8 cellular contexts compared by ENCODE assay signal in the genomic region with DNA sequence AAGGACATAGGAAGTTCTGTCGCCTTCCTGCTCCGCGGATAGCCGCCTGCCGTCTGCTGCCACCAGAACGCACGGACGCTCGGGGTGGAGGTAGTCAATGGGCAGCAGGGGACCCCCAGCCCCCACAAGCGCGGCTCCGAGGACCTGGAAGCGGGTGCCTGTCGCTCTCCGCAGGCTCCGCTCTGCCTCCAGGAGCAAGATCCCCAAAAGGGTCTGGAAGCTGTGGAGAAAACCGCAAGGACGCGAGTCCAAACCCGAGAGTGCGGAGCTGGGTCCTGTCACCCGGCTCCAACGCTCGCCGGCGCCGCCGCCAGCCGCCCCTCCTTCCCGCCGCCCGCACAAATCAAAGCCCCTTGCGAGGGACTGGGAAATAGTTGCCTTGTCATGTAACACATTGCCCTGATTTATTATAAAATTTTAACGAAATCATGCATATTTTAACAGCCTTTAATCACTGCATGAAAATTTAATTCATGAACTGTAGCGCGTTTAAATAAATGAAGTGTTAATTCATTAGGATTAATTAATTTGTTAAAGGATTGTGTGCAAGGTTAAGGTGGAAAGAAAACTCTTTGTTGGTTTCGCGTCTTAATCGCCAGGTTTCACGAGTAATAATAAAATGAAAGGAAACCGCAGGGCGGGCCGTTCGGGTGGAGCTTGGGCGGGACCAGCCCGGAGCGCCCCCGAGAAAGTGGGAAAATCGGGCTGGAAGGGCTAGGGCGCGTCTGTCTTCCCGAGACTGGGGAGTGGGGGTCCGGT. TPM values are rescaled to one million over a fixed set of nuclear protein-coding genes. Genes with fewer than 3 reads are reported as not detected.
A peak's percentile ranks its signal among the peaks of the same experiment; 100 is the strongest.
DNase-seq lines count a peak whose midpoint lies in the region; ATAC-seq and TF ChIP-seq lines count a peak whose summit lies in the region.

No MANE protein-coding gene starts in this region.

- H3K4me1 ChIP-seq in mammary epithelial cell (ENCODE audit: insufficient read depth, low read length) (peaks cover 12% of the 10 kb centered on the region), right lobe of liver (peaks cover 0 to 18% (median 4%) of the 10 kb centered on the region in 4 donors), tibial artery (peaks cover 0 to 34% (median 25%) of the 10 kb centered on the region in 4 donors)

- peaks cover 11% of the 10 kb centered on the region for H3K4me1 Mint-ChIP-seq in activated CD4-positive, alpha-beta T cell treated with anti-CD3 and anti-CD28 coated beads, Interleukin-2, amount 10 ng/mL, durations not matched to agents 7 days and 5 days

- peak overlapping the region; percentile 94 for H3K4me2 ChIP-seq in mammary epithelial cell (ENCODE audit: insufficient read depth, low read depth, low read length)

- peak overlapping the region; percentile 69 for H2AFZ ChIP-seq in mammary epithelial cell (ENCODE audit: low read depth, low read length)

- H3K27ac ChIP-seq in mammary epithelial cell (ENCODE audit: insufficient read depth, low read depth, low read length) = no peak overlapping the region
- no peak overlapping the region for H3K27ac ChIP-seq in right lobe of liver
- no peak overlapping the region for H3K27ac ChIP-seq in tibial artery

- BruUV-seq in mammary epithelial cell (replicated peaks; lab: Mats Ljungman, UMichigan) = no TSS peak

- ATAC-seq in right lobe of liver (peak; percentile 51 to 61 (median 54)), HG03135 (IDR thresholded peaks at IDR 0.05; ENCODE audit: unreplicated experiment) (no peak)
- ATAC-seq in activated CD4-positive, CD25-positive, alpha-beta regulatory T cell treated with anti-CD3 and anti-CD28 coated beads, Interleukin-2, amount 50 U/mL, for 24 hours = no peak

- POLR2A ChIA-PET in activated CD4-positive, alpha-beta T cell treated with anti-CD3 and anti-CD28 coated beads, Interleukin-2, amount 10 ng/mL, durations not matched to agents 7 days and 5 days (lab: Charles Lee) = no interaction called here

- H3K9me3 ChIP-seq in mammary epithelial cell (replicated peaks; ENCODE audit: insufficient read depth, low read length) (no peaks in the 10 kb centered on the region), right lobe of liver (no peaks in the 10 kb centered on the region), tibial artery (no peaks in the 10 kb centered on the region)

- H3K27me3 ChIP-seq in mammary epithelial cell (ENCODE audit: insufficient read depth, low read length) = peaks cover 54% of the 10 kb centered on the region
- H3K27me3 ChIP-seq in right lobe of liver = peaks cover 5 to 49% of the 10 kb centered on the region in 2 donors
- H3K27me3 ChIP-seq in tibial artery = peaks cover 8 to 65% of the 10 kb centered on the region in 2 donors

- no peaks in the 10 kb centered on the region for H3K36me3 Mint-ChIP-seq in activated CD4-positive, alpha-beta T cell treated with anti-CD3 and anti-CD28 coated beads, Interleukin-2, amount 10 ng/mL, durations not matched to agents 7 days and 5 days (ENCODE audit: low read depth)

- peaks cover 80% of the 10 kb centered on the region for H3K27me3 Mint-ChIP-seq in activated CD4-positive, alpha-beta T cell treated with anti-CD3 and anti-CD28 coated beads, Interleukin-2, amount 10 ng/mL, durations not matched to agents 7 days and 5 days

- H3K36me3 ChIP-seq in mammary epithelial cell (ENCODE audit: insufficient read depth, low read length) (no peaks in the 10 kb centered on the region), right lobe of liver (no peaks in the 10 kb centered on the region), tibial artery (no peaks in the 10 kb centered on the region)

- H3K4me3 Mint-ChIP-seq in activated CD4-positive, alpha-beta T cell treated with anti-CD3 and anti-CD28 coated beads, Interleukin-2, amount 10 ng/mL, durations not matched to agents 7 days and 5 days = peak overlapping the region; percentile 67

- TF ChIP-seq POLR2A in right lobe of liver (IDR thresholded peaks at IDR 0.05) = no peak

- no peaks in the 10 kb centered on the region for H4K20me1 ChIP-seq in mammary epithelial cell (ENCODE audit: insufficient read depth, low read length)

- no peak for DNase-seq in activated CD4-positive, alpha-beta T cell treated with anti-CD3 and anti-CD28 coated beads, Interleukin-2, amount 10 ng/mL, durations not matched to agents 7 days and 5 days
- DNase-seq in activated CD4-positive, alpha-beta T cell treated with anti-CD3 and anti-CD28 coated beads, Interleukin-2, amount 50 U/mL, for 4 hours = no peak
- DNase-seq in mammary epithelial cell (no peak), right lobe of liver (peak in 1 of 3 donors; percentile 34), tibial artery (no peak)
- no peak for DNase-seq in activated CD4-positive, CD25-positive, alpha-beta regulatory T cell (lab: John Stamatoyannopoulos, UW)

- TF ChIP-seq CTCF in mammary epithelial cell (conservative IDR thresholded peaks at IDR 0.05 in 1 of 2, IDR thresholded peaks at IDR 0.05 in 1 of 2; ENCODE audit: extremely low read depth in 1 of 2, insufficient read depth in 1 of 2, low read depth in 1 of 2, low read length in 2 of 2) (no peak), right lobe of liver (IDR thresholded peaks at IDR 0.05) (no peak), tibial artery (IDR thresholded peaks at IDR 0.05) (no peak)

- CTCF ChIA-PET in activated CD4-positive, alpha-beta T cell treated with anti-CD3 and anti-CD28 coated beads, Interleukin-2, amount 10 ng/mL, durations not matched to agents 7 days and 5 days (lab: Charles Lee) = no interaction called here
- CTCF ChIA-PET in mammary epithelial cell (lab: Charles Lee; ENCODE audit: low non-redundant PET) = no interaction called here

- H3K9me3 Mint-ChIP-seq in activated CD4-positive, alpha-beta T cell treated with anti-CD3 and anti-CD28 coated beads, Interleukin-2, amount 10 ng/mL, durations not matched to agents 7 days and 5 days = no peaks in the 10 kb centered on the region

- no peak overlapping the region for H3K27ac Mint-ChIP-seq in activated CD4-positive, alpha-beta T cell treated with anti-CD3 and anti-CD28 coated beads, Interleukin-2, amount 10 ng/mL, durations not matched to agents 7 days and 5 days

- H3K79me2 ChIP-seq in mammary epithelial cell (ENCODE audit: insufficient read depth, low read length) = no peaks in the 10 kb centered on the region

- H3K9ac ChIP-seq in mammary epithelial cell (ENCODE audit: insufficient read depth, low read length) = no peak overlapping the region

- H3K4me3 ChIP-seq in mammary epithelial cell (replicated peaks in 1 of 3; ENCODE audit: insufficient read depth in 1 of 3, low read depth in 2 of 3, low read length in 3 of 3) (peak overlapping the region; percentile 44 to 52 (median 52)), right lobe of liver (peak overlapping the region; percentile 41 to 52 (median 45)), tibial artery (peak overlapping the region; percentile 35 to 50)

- dilution Hi-C loops in mammary epithelial cell (cut with HindIII; ENCODE audit: low sequenced_read_pairs) = no loop called here

- 1% methylated on average over 31 of the region's 53 CpGs for WGBS in mammary epithelial cell (ENCODE audit: low coverage, missing lambda C conversion rate)
- 4% methylated on average over 29 of the region's 53 CpGs for WGBS in right lobe of liver (ENCODE audit: insufficient coverage, low coverage, low lambda C conversion rate, missing lambda C conversion rate)

- intact Hi-C loops in mammary epithelial cell (cut with micrococcal nuclease) (no loop called here), right lobe of liver (cut with DNase I) (no loop called here), tibial artery (cut with DNase I; ENCODE audit: low total_unique reads) (no loop called here)

- in situ Hi-C loops in mammary epithelial cell (cut with MboI; ENCODE audit: low sequenced_read_pairs in 2 of 2) = no loop called here

RNA-seq across cellular contexts. Expression of gene POU4F1, which starts 5.5 kb away (rescaled TPM):
- under 1 TPM; 0.17 to 0.20 TPM for total RNA-seq in activated CD4-positive, alpha-beta T cell treated with anti-CD3 and anti-CD28 coated beads, Interleukin-2, amount 10 ng/mL, durations not matched to agents 7 days and 5 days
- total RNA-seq in mammary epithelial cell (not detected), right lobe of liver (under 1 TPM in 3 of 6 experiments, not detected in 3; 0.07 to 0.25 (median 0.19) TPM)
- polyA plus RNA-seq in mammary epithelial cell = not detected
- not detected for polyA minus RNA-seq in mammary epithelial cell

RNA-seq across cellular contexts. Expression of gene OBI1, which starts 50.1 kb away (rescaled TPM):
- 10 to 100 TPM; 19.9 to 22.2 TPM for total RNA-seq in activated CD4-positive, alpha-beta T cell treated with anti-CD3 and anti-CD28 coated beads, Interleukin-2, amount 10 ng/mL, durations not matched to agents 7 days and 5 days
- total RNA-seq in mammary epithelial cell (10 to 100 TPM; 10.9 to 14.0 TPM), right lobe of liver (1 to 10 TPM; 1.7 to 3.6 (median 2.8) TPM)
- polyA plus RNA-seq in mammary epithelial cell = 7.6 TPM
- 9.4 TPM for polyA minus RNA-seq in mammary epithelial cell

Comparison
In these comparisons a context has a peak if more than half of its experiments do, and no peak if none do; other contexts are left out.
1. ATAC-seq: peak in right lobe of liver (4 of 4); none in HG03135 (single experiment) and activated CD4-positive, CD25-positive, alpha-beta regulatory T cell treated with anti-CD3 and anti-CD28 coated beads, Interleukin-2, amount 50 U/mL, for 24 hours (0 of 2).
2. Peak in every context shown above with its lines, with median percentiles within 50 percentile points of each other: H3K4me3 ChIP-seq.